In genomic region chr6:90898763-90899162, GRCh38 we compare ENCODE assay signal across 23 cellular contexts.
"Had no signal": no experiment of that assay in that cellular context is flagged by ENCODE, and none has a peak within 500 bp of the region (broad histone marks: within the 10 kb centered on the region; RNA-seq: fewer than 3 reads in every experiment).

No MANE protein-coding gene starts in this region.

- H3K36me3 ChIP-seq: esophagus squamous epithelium, gastrocnemius medialis, heart right ventricle, left lung, lower lobe of right lung had no signal

- H3K27me3 ChIP-seq: esophagus squamous epithelium, gastrocnemius medialis had no signal

- H3K9me3 ChIP-seq: esophagus squamous epithelium, gastrocnemius medialis, heart right ventricle, left lung, lower lobe of right lung, mucosa of descending colon had no signal

- H3K4me3 ChIP-seq: esophagus squamous epithelium, gastrocnemius medialis, heart right ventricle, left lung, lower lobe of right lung, mucosa of descending colon had no signal

- H3K27ac ChIP-seq: epithelial cell of prostate, esophagus squamous epithelium, gastrocnemius medialis, heart right ventricle, left lung, lower lobe of right lung had no signal

- ATAC-seq: effector memory CD8-positive, alpha-beta T cell; esophagus mucosa; gastrocnemius medialis; heart right ventricle; left cardiac atrium; left lung; left ventricle myocardium superior; lower lobe of right lung; mucosa of descending colon; naive thymus-derived CD8-positive, alpha-beta T cell had no signal

- DNase-seq: cortex of kidney; effector CD8-positive, alpha-beta T cell; effector memory CD8-positive, alpha-beta T cell; endodermal cell; erythroblast; esophagus squamous epithelium; foreskin fibroblast; foreskin melanocyte; gastrocnemius medialis; glutamatergic neuron; head of caudate nucleus; heart right ventricle; hippocampal formation; left cardiac atrium; left lung; left ventricle myocardium superior; lower lobe of right lung; mesenchymal stem cell; mucosa of descending colon; naive B cell; naive thymus-derived CD8-positive, alpha-beta T cell had no signal
